In the genomic region with DNA sequence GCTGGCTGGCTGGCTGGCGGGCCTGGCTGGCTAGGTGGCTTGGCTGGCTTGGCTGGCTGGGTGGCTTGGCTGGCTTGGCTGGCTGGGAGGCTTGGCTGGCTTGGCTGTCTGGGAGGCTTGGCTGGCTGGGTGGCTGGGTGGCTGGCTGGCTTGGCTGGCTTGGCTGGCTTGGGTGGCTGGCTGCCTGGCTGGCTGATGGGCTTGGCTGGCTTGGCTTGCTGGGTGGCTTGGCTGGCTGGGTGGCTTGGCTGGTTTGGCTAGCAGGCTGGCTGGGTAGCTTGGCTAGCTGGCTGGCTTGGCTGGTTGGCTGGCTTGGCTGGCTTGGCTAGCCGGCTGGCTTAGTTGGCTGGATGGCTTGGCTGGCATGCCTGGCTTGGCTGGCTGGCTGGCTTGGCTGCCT, we compare ENCODE assay signal across 7 cellular contexts.
DNase-seq lines count a peak whose midpoint lies in the region; ATAC-seq and TF ChIP-seq lines count a peak whose summit lies in the region.
"Not testable (repeated sequence)": the region's sequence is repeated elsewhere in the genome, so short reads cannot be mapped to it uniquely, and the experiment has no call there.

No MANE protein-coding gene starts in this region.

- not testable (repeated sequence) for H3K36me3 Mint-ChIP-seq in osteocyte (ENCODE audit: unreplicated experiment)

- not testable (repeated sequence) for TF ChIP-seq CTCF in Peyer's patch (IDR thresholded peaks at IDR 0.05); coronary artery (IDR thresholded peaks at IDR 0.05); lower lobe of right lung (IDR thresholded peaks at IDR 0.05); osteocyte (IDR thresholded peaks at IDR 0.05); spleen (IDR thresholded peaks at IDR 0.05 in 8 of 11, conservative IDR thresholded peaks at IDR 0.05 in 3 of 11)

- not testable (repeated sequence) for ATAC-seq in Right ventricle myocardium superior (ENCODE audit: poor library complexity); lower lobe of right lung

- not testable (repeated sequence) for H3K36me3 ChIP-seq in Peyer's patch, lower lobe of right lung, spleen

- H3K4me3 Mint-ChIP-seq in osteocyte (ENCODE audit: unreplicated experiment), result not testable (repeated sequence)

- H3K27me3 Mint-ChIP-seq in osteocyte (ENCODE audit: unreplicated experiment), result not testable (repeated sequence)

- H3K27ac ChIP-seq in Peyer's patch, coronary artery, lower lobe of right lung, spleen: not testable (repeated sequence)

- H3K9me3 ChIP-seq in Peyer's patch, lower lobe of right lung, spleen: not testable (repeated sequence)

- WGBS in spleen, 5 donors, result 83 to 100% (median 96%) methylated on average over 1 of the region's 2 CpGs; no CpG with 5 or more reads in 2 of the 5 donors

- TF ChIP-seq POLR2A in Peyer's patch (IDR thresholded peaks at IDR 0.05); spleen (IDR thresholded peaks at IDR 0.05): not testable (repeated sequence)

- H3K27me3 ChIP-seq in Peyer's patch; lower lobe of right lung (ENCODE audit: low read depth); spleen (replicated peaks in 1 of 7): not testable (repeated sequence)

- H3K27ac Mint-ChIP-seq in osteocyte (ENCODE audit: unreplicated experiment), result not testable (repeated sequence)

- not testable (repeated sequence) for H3K4me1 Mint-ChIP-seq in osteocyte (ENCODE audit: unreplicated experiment)

- DNase-seq in Peyer's patch (peak in 2 of 3 donors; percentile 11 to 25), coronary artery (ENCODE audit: low spot score) (peak; percentile 16), Right ventricle myocardium superior (peak; percentile 15), islet precursor cell (peak; percentile 18), lower lobe of right lung (peak; percentile 24), osteocyte (ENCODE audit: extremely low spot score, unreplicated experiment) (peak; percentile 48), spleen (peak; percentile 47)

- intact Hi-C loops in Right ventricle myocardium superior (cut with DNase I); lower lobe of right lung (cut with DNase I); spleen (cut with DNase I; ENCODE audit: low total_unique reads): not testable (repeated sequence)

- not testable (repeated sequence) for H3K9me3 Mint-ChIP-seq in osteocyte (ENCODE audit: unreplicated experiment)

- H3K4me3 ChIP-seq in Peyer's patch, coronary artery, lower lobe of right lung, spleen: not testable (repeated sequence)

- not testable (repeated sequence) for H3K4me1 ChIP-seq in Peyer's patch, lower lobe of right lung, spleen
